19 cellular contexts compared by ENCODE assay signal in the genomic region with DNA sequence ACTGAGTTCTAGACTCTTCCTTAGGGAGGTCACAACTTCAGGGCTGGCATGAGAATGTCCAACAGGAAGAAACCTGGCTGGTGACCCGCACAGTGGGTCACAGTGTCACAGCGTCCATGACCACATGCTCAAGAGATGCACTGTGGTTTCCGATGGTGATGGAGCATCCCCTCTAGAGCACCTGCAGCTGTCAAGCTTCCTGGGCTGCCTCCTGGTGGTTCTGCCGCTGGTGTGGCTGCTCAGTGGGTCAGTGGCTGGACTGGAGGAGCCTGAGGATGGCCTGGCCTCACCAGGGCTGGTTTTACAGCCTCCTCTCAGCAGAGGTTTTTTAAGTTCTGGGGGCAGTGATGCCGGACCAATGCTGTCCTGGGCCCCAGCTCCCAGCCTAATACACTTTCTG.
DNase-seq lines count a peak whose midpoint lies in the region; ATAC-seq and TF ChIP-seq lines count a peak whose summit lies in the region.
"Had no signal": no experiment of that assay in that cellular context is flagged by ENCODE, and none has a peak within 500 bp of the region (broad histone marks: within the 10 kb centered on the region; RNA-seq: fewer than 3 reads in every experiment).

No MANE protein-coding gene starts in this region.

- H3K4me1 Mint-ChIP-seq in WTC11 (no peaks in the 10 kb centered on the region), osteocyte (ENCODE audit: unreplicated experiment) (peaks cover 5% of the 10 kb centered on the region)
- H3K4me1 Mint-ChIP-seq: CD4-positive, CD25-positive, alpha-beta regulatory T cell; T-cell had no signal

- in situ Hi-C loops in GM13977 (cut with MboI; ENCODE audit: low pct_unique_long_range_greater_than_20kb, low sequenced_read_pairs, unreplicated experiment): no loop called here

- H3K9me3 Mint-ChIP-seq in WTC11 (no peaks in the 10 kb centered on the region), osteocyte (ENCODE audit: unreplicated experiment) (no peaks in the 10 kb centered on the region)
- H3K9me3 Mint-ChIP-seq: CD4-positive, CD25-positive, alpha-beta regulatory T cell; T-cell had no signal

- POLR2A ChIA-PET in AG04450 (lab: Yijun Ruan, JAX) (no interaction called here), WTC11 (lab: Charles Lee) (interaction anchor here (0.7 kb wide), 1 partner anchor 122 kb away, joined by 3 read pairs; no protein-coding TSS in a partner anchor)

- no peaks in the 10 kb centered on the region for H3K27me3 ChIP-seq in AG04450 (ENCODE audit: control insufficient read depth, insufficient read depth, low read length)

- no peak overlapping the region for H3K27ac Mint-ChIP-seq in WTC11
- H3K27ac Mint-ChIP-seq in osteocyte (ENCODE audit: unreplicated experiment): no peak overlapping the region
- H3K27ac Mint-ChIP-seq: T-cell had no signal

- ATAC-seq in WTC11: peak; percentile 36
- ATAC-seq: T-cell had no signal

- no peaks in the 10 kb centered on the region for H3K9me3 ChIP-seq in AG04450 (ENCODE audit: control insufficient read depth, insufficient read depth, low read length)
- H3K9me3 ChIP-seq: SK-N-SH had no signal

- H3K27me3 Mint-ChIP-seq in WTC11 (ENCODE audit: low read depth) (no peaks in the 10 kb centered on the region), osteocyte (ENCODE audit: unreplicated experiment) (no peaks in the 10 kb centered on the region)
- H3K27me3 Mint-ChIP-seq: CD4-positive, CD25-positive, alpha-beta regulatory T cell; T-cell had no signal

- H3K4me3 ChIP-seq in AG04450 (ENCODE audit: low read depth, low read length): no peak overlapping the region
- H3K4me3 ChIP-seq: GM23248 had no signal

- H3K4me3 Mint-ChIP-seq in WTC11 (no peak overlapping the region), osteocyte (ENCODE audit: unreplicated experiment) (no peak overlapping the region)
- H3K4me3 Mint-ChIP-seq: CD4-positive, CD25-positive, alpha-beta regulatory T cell; T-cell had no signal

- H3K27ac ChIP-seq in AG04450 (ENCODE audit: low read depth, low read length) (no peak overlapping the region), caudate nucleus (ENCODE audit: low read depth, low read length) (no peak overlapping the region)
- H3K27ac ChIP-seq: GM23248 had no signal

- H3K36me3 Mint-ChIP-seq in WTC11 (no peaks in the 10 kb centered on the region), osteocyte (ENCODE audit: unreplicated experiment) (no peaks in the 10 kb centered on the region)
- H3K36me3 Mint-ChIP-seq: CD4-positive, CD25-positive, alpha-beta regulatory T cell; T-cell had no signal

- DNase-seq in AG04450 (ENCODE audit: low read depth, low spot score) (no peak), GM13977 (ENCODE audit: low spot score) (no peak), WTC11 (ENCODE audit: low spot score) (no peak), osteocyte (ENCODE audit: extremely low spot score, unreplicated experiment) (no peak), NCI-H510A (lab: John Stamatoyannopoulos, UW) (no peak), caudate nucleus (lab: John Stamatoyannopoulos, UW) (no peak)
- DNase-seq in activated naive CD4-positive, alpha-beta T cell treated with anti-CD3 and anti-CD28 coated beads, Interleukin-2, amount 50 U/mL, for 16 hours: no peak
- DNase-seq: ACHN; CD4-positive, CD25-positive, alpha-beta regulatory T cell; GM23248; Karpas-422; NCI-H1105 treated with DMSO at 0.1 percent for 48 hours; NCI-H187 treated with DMSO at 0.1 percent for 48 hours; NCI-H2171; NCI-H446; NCI-H82; SHP77; T-cell had no signal

- TF ChIP-seq CTCF in AG04450 (IDR thresholded peaks at IDR 0.05; ENCODE audit: low read depth, low read length) (0 out of 2 replicates have a peak, but pooled peaks have one; percentile 10), GM13977 (IDR thresholded peaks at IDR 0.05; ENCODE audit: extremely low read depth, insufficient read depth, missing control alignments) (peak; percentile 6), WTC11 (IDR thresholded peaks at IDR 0.05) (no peak), osteocyte (IDR thresholded peaks at IDR 0.05) (peak; percentile 6)

- CTCF ChIA-PET in AG04450 (lab: Charles Lee): interaction anchor here (0.6 to 1.3 kb wide), 3 partner anchors 20 to 179 kb away, joined by 3 to 5 read pairs (median 3); no protein-coding TSS in a partner anchor
- CTCF ChIA-PET in WTC11 (lab: Charles Lee): interaction anchor here (1.5 to 1.9 kb wide), 2 partner anchors 20 to 108 kb away, joined by 4 to 6 read pairs; no protein-coding TSS in a partner anchor

TF ChIP-seq in WTC11, 78 proteins besides CTCF, POLR2A, EP300 and RAD21:
- TF ChIP-seq GTF2I (CRISPR knock-in tag; conservative IDR thresholded peaks at IDR 0.05) (no peak), GABPB1 (CRISPR knock-in tag; IDR thresholded peaks at IDR 0.05) (no peak)
- TF ChIP-seq, protein P1, sequence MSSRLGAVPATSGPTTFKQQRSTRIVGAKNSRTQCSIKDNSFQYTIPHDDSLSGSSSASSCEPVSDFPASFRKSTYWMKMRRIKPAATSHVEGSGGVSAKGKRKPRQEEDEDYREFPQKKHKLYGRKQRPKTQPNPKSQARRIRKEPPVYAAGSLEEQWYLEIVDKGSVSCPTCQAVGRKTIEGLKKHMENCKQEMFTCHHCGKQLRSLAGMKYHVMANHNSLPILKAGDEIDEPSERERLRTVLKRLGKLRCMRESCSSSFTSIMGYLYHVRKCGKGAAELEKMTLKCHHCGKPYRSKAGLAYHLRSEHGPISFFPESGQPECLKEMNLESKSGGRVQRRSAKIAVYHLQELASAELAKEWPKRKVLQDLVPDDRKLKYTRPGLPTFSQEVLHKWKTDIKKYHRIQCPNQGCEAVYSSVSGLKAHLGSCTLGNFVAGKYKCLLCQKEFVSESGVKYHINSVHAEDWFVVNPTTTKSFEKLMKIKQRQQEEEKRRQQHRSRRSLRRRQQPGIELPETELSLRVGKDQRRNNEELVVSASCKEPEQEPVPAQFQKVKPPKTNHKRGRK (CRISPR knock-in tag; IDR thresholded peaks at IDR 0.05; ENCODE audit: borderline replicate concordance): no peak
